In the genomic region with DNA sequence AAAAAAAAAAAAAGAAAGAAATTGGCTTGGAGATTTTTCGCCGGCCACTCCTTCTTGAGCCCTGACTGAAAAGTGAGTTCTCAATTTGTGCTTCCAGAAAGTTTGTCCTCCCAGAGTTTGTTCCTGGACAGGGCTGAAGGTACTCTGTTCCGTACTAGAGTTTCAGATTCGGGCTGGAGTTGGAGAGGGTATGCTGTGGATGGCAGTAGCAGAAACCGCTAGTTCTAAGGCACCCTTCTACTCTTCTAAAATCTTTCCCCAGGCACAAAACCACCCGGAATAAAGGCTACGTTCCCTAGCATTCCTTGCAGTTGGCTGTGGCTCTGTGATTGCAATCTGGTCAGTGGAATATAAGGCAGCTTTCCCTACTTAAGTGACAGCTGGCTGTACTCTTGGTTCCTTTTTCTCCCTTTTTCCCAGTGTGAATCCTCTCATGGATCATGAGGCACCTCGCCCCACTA, we compare ENCODE assay signal across 8 cellular contexts. TPM values are rescaled to one million over a fixed set of nuclear protein-coding genes. Genes with fewer than 3 reads are reported as not detected.
DNase-seq lines count a peak whose midpoint lies in the region; ATAC-seq and TF ChIP-seq lines count a peak whose summit lies in the region.

No MANE protein-coding gene starts in this region.

- H3K27me3 ChIP-seq in tibial artery: no peaks in the 10 kb centered on the region

- peak; percentile 71 for DNase-seq in DMS 273 (lab: John Stamatoyannopoulos, UW; ENCODE audit: unreplicated experiment)
- DNase-seq in LNCaP clone FGC (ENCODE audit: low read depth): no peak
- no peak for DNase-seq in astrocyte of the spinal cord (ENCODE audit: low read depth, low spot score)
- DNase-seq in left lobe of liver (ENCODE audit: low spot score): no peak
- no peak for DNase-seq in tibial artery
- no peak for DNase-seq in activated CD4-positive, alpha-beta T cell treated with anti-CD3 and anti-CD28 coated beads for 1 hour

- H3K4me3 ChIP-seq in LNCaP clone FGC (ENCODE audit: low read depth, low read length) (peak overlapping the region; percentile 67), astrocyte of the spinal cord (ENCODE audit: low read depth, low read length) (peak overlapping the region; percentile 74), tibial artery (peak overlapping the region; percentile 76 to 84)

- intact Hi-C loops in tibial artery (cut with DNase I; ENCODE audit: low total_unique reads): no loop called here

- H3K9me3 ChIP-seq in tibial artery: no peaks in the 10 kb centered on the region

- H3K27ac ChIP-seq in tibial artery: peak overlapping the region; percentile 76 to 78

- in situ Hi-C loops in astrocyte of the spinal cord (cut with HindIII; ENCODE audit: low sequenced_read_pairs): no loop called here

- peak; percentile 52 for ATAC-seq in left lobe of liver
- no peak for ATAC-seq in HG03095 (IDR thresholded peaks at IDR 0.05; ENCODE audit: unreplicated experiment)
- ATAC-seq in GM18858 (IDR thresholded peaks at IDR 0.05; ENCODE audit: unreplicated experiment): no peak

- no peak for TF ChIP-seq CTCF in LNCaP clone FGC (IDR thresholded peaks at IDR 0.05; ENCODE audit: control insufficient read depth, extremely low read depth, insufficient read depth)
- TF ChIP-seq CTCF in astrocyte of the spinal cord (IDR thresholded peaks at IDR 0.05; ENCODE audit: low read depth, low read length): no peak
- no peak for TF ChIP-seq CTCF in tibial artery (IDR thresholded peaks at IDR 0.05)

- H3K4me1 ChIP-seq in tibial artery: peaks cover 0 to 22% (median 12%) of the 10 kb centered on the region in 4 donors

- peaks cover 11 to 15% (median 11%) of the 10 kb centered on the region in 3 donors for H3K36me3 ChIP-seq in tibial artery

RNA-seq across cellular contexts. Expression of gene HEATR6, which starts 0.7 kb away (rescaled TPM):
- total RNA-seq in left lobe of liver: 5.0 TPM
